25 cellular contexts compared by ENCODE assay signal in the genomic region with DNA sequence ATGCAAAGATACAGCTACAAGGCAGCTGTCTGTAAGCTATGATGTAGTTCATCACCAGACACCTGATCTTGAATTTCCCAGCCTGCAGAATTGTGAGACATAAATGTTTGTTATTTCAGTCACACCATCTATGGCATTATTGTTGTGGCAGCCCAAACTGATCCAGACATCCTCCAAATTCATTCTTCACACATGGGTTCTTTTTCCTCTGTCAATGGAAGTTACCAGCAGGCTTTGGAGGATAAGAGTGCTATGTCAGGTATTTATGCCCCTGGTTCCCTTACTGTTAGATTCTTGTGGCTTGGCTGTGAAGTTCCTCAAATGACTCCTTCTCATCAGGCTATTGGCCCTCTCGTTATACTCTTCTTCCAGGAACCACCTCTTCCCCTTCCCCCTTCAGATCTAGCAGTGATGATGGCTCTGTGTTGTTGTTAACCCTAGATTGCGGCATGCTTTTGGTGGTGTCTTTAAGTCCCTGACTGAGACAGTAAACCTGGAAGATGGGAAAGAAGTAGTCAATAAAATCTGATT.
"Had no signal": no experiment of that assay in that cellular context is flagged by ENCODE, and none has a peak within 500 bp of the region (broad histone marks: within the 10 kb centered on the region; RNA-seq: fewer than 3 reads in every experiment).

No MANE protein-coding gene starts in this region.

- H3K4me3 ChIP-seq: adrenal gland, body of pancreas, K562, SJSA1 had no signal

- H3K27me3 ChIP-seq: adrenal gland, body of pancreas, SJSA1 had no signal

- H3K4me1 ChIP-seq: adrenal gland, body of pancreas, SJSA1 had no signal

- ATAC-seq: activated CD8-positive, alpha-beta T cell treated with anti-CD3 and anti-CD28 coated beads for 36 hours; body of pancreas; K562; PC-3; SK-N-SH treated with all-trans-retinoic acid at 6 μM for 48 hours; T-helper 17 cell had no signal

- H3K36me3 ChIP-seq: adrenal gland, SJSA1, WERI-Rb-1 had no signal

- DNase-seq: activated CD4-positive, alpha-beta T cell treated with anti-CD3 and anti-CD28 coated beads for 4 hours; activated CD8-positive, alpha-beta memory T cell treated with anti-CD3 and anti-CD28 coated beads, Interleukin-2, amount 50 U/mL, for 4 hours; activated CD8-positive, alpha-beta T cell treated with anti-CD3 and anti-CD28 coated beads for 36 hours; activated naive CD4-positive, alpha-beta T cell treated with anti-CD3 and anti-CD28 coated beads, Interleukin-2, amount 50 U/mL, for 16 hours; activated naive CD8-positive, alpha-beta T cell treated with anti-CD3 and anti-CD28 coated beads, Interleukin-2, amount 10 ng/mL, durations not matched to agents 7 days and 5 days; adrenal gland; aorta; body of pancreas; central memory CD4-positive, alpha-beta T cell; Kasumi-1; MV-4-11; NCI-H1105; NCI-H1436; NCI-H1694 treated with DMSO at 0.1 percent for 48 hours; NCI-H2029 treated with DMSO at 0.1 percent for 48 hours; NCI-H446; NCI-H524; PC-3; SHP77; T-helper 17 cell; T-helper 9 cell; WERI-Rb-1 had no signal

- H3K27ac ChIP-seq: adrenal gland, body of pancreas, SJSA1, WERI-Rb-1 had no signal

- H3K9me3 ChIP-seq: SJSA1 had no signal
